In genomic region chr19:8445488-8446001, GRCh38 we compare ENCODE assay signal across 8 cellular contexts. TPM values are rescaled to one million over a fixed set of nuclear protein-coding genes. Genes with fewer than 3 reads are reported as not detected.
A peak's percentile ranks its signal among the peaks of the same experiment; 100 is the strongest.
DNase-seq lines count a peak whose midpoint lies in the region; ATAC-seq and TF ChIP-seq lines count a peak whose summit lies in the region.

No MANE protein-coding gene starts in this region.

- H3K4me1 Mint-ChIP-seq in CD8-positive, alpha-beta T cell (ENCODE audit: low read depth), result peaks cover 46% of the 10 kb centered on the region
- H3K4me1 Mint-ChIP-seq in WTC11, result peaks cover 57% of the 10 kb centered on the region
- peaks cover 31% of the 10 kb centered on the region for H3K4me1 Mint-ChIP-seq in memory B cell

- H3K27me3 ChIP-seq in CD8-positive, alpha-beta T cell (ENCODE audit: insufficient read depth, low read length), result no peaks in the 10 kb centered on the region

- peak overlapping the region; percentile 92 for H3K27ac Mint-ChIP-seq in CD8-positive, alpha-beta T cell
- H3K27ac Mint-ChIP-seq in WTC11 (peak overlapping the region; percentile 97), memory B cell (peak overlapping the region; percentile 94)

- peak in 6 of 7 experiments; percentile 15 to 55 (median 38) for DNase-seq in CD8-positive, alpha-beta T cell
- no peak for DNase-seq in Jurkat, Clone E6-1 (ENCODE audit: low read depth, low spot score)
- DNase-seq in WTC11 (ENCODE audit: low spot score), result peak; percentile 50
- DNase-seq in dermis blood vessel endothelial cell, result peak; percentile 70
- DNase-seq in memory B cell (ENCODE audit: low spot score in 2 of 2), result peak; percentile 15 to 31
- DNase-seq in stimulated activated CD8-positive, alpha-beta memory T cell treated with anti-CD3 and anti-CD28 coated beads, Interleukin-7, amount 100 ng/mL, for 48 hours (ENCODE audit: extremely low read depth in 1 of 2, low read depth in 1 of 2), result peak; percentile 17 to 29
- no peak for DNase-seq in dedifferentiated amniotic fluid mesenchymal stem cell (ENCODE audit: extremely low spot score)

- CTCF ChIA-PET in CD8-positive, alpha-beta T cell (lab: Charles Lee), result no interaction called here
- CTCF ChIA-PET in WTC11 (lab: Charles Lee), result interaction anchor here (1.0 to 4.9 kb wide), 3 partner anchors 32 to 110 kb away, joined by 3 to 38 read pairs (median 27); partner anchors contain the start of gene MARCHF2

- no peaks in the 10 kb centered on the region for H3K9me3 Mint-ChIP-seq in CD8-positive, alpha-beta T cell
- H3K9me3 Mint-ChIP-seq in WTC11 (no peaks in the 10 kb centered on the region), memory B cell (no peaks in the 10 kb centered on the region)

- H3K4me3 ChIP-seq in CD8-positive, alpha-beta T cell (ENCODE audit: low read depth, low read length), result peak overlapping the region; percentile 69
- H3K4me3 ChIP-seq in Jurkat, Clone E6-1 (ENCODE audit: low read length), result peak overlapping the region; percentile 89

- peaks cover 4% of the 10 kb centered on the region for H3K36me3 ChIP-seq in CD8-positive, alpha-beta T cell (ENCODE audit: insufficient read depth, low read length)

- peaks cover 38% of the 10 kb centered on the region for H3K4me1 ChIP-seq in CD8-positive, alpha-beta T cell (ENCODE audit: insufficient read depth, low read length)

- no peaks in the 10 kb centered on the region for H3K27me3 Mint-ChIP-seq in CD8-positive, alpha-beta T cell (ENCODE audit: low read depth)
- H3K27me3 Mint-ChIP-seq in WTC11 (ENCODE audit: low read depth) (no peaks in the 10 kb centered on the region), memory B cell (no peaks in the 10 kb centered on the region)

- no peak for TF ChIP-seq CTCF in CD8-positive, alpha-beta T cell (IDR thresholded peaks at IDR 0.05)
- no peak for TF ChIP-seq CTCF in WTC11 (IDR thresholded peaks at IDR 0.05)

- H3K36me3 Mint-ChIP-seq in CD8-positive, alpha-beta T cell, result peaks cover 38% of the 10 kb centered on the region
- H3K36me3 Mint-ChIP-seq in WTC11 (peaks cover 17% of the 10 kb centered on the region), memory B cell (peaks cover 10% of the 10 kb centered on the region)

- peak overlapping the region; percentile 96 for H3K27ac ChIP-seq in CD8-positive, alpha-beta T cell (ENCODE audit: low read depth, low read length)

- peak; percentile 9 for ATAC-seq in CD8-positive, alpha-beta T cell
- ATAC-seq in GM21381 (IDR thresholded peaks at IDR 0.05; ENCODE audit: unreplicated experiment), result peak; percentile 12
- no peak for ATAC-seq in WTC11
- ATAC-seq in memory B cell (ENCODE audit: low read depth), result peak; percentile 5

- intact Hi-C loops in CD8-positive, alpha-beta T cell (cut with DNase I, micrococcal nuclease), result loop anchor here (2.0 to 10.0 kb wide), 2 partner anchors 387 to 989 kb away; partner anchors contain the start of genes MBD3L1 (in 1 of the 2), ZNF266 (in 1 of the 2) and ZNF558 (in 1 of the 2)

- POLR2A ChIA-PET in CD8-positive, alpha-beta T cell (lab: Charles Lee), result interaction anchor here (0.6 to 2.6 kb wide), 7 partner anchors 12 to 84 kb away, joined by 3 to 11 read pairs (median 4); partner anchors contain the start of genes MARCHF2 and ZNF414
- POLR2A ChIA-PET in WTC11 (lab: Charles Lee), result interaction anchor here (0.6 to 0.8 kb wide), 3 partner anchors 22 to 135 kb away, joined by 3 to 6 read pairs (median 3); no protein-coding TSS in a partner anchor

- H3K4me3 Mint-ChIP-seq in CD8-positive, alpha-beta T cell, result peak overlapping the region; percentile 97
- peak overlapping the region; percentile 84 for H3K4me3 Mint-ChIP-seq in WTC11
- H3K4me3 Mint-ChIP-seq in memory B cell, result peak overlapping the region; percentile 91

- no peaks in the 10 kb centered on the region for H3K9me3 ChIP-seq in CD8-positive, alpha-beta T cell (ENCODE audit: low read length)

TF ChIP-seq in WTC11, 78 proteins besides CTCF, POLR2A, EP300 and RAD21 (continues in another document):
- 0 out of 2 replicates have a peak, but pooled peaks have one; percentile 6 for TF ChIP-seq E2F5 (CRISPR knock-in tag; IDR thresholded peaks at IDR 0.05)
- 0 out of 2 replicates have a peak, but pooled peaks have one; percentile 9 for TF ChIP-seq FOXP4 (CRISPR knock-in tag; IDR thresholded peaks at IDR 0.05)
- no peak; the same call in 1 of the 2 replicates for TF ChIP-seq ZNF317 (CRISPR knock-in tag; IDR thresholded peaks at IDR 0.05; ENCODE audit: borderline replicate concordance, low read depth)
- no peak for TF ChIP-seq FOXJ3 (CRISPR knock-in tag; IDR thresholded peaks at IDR 0.05; ENCODE audit: borderline replicate concordance)
- TF ChIP-seq ATF3 (CRISPR knock-in tag; conservative IDR thresholded peaks at IDR 0.05), result no peak
- TF ChIP-seq NR3C1 (CRISPR knock-in tag; conservative IDR thresholded peaks at IDR 0.05; ENCODE audit: low read depth), result no peak
- 0 out of 2 replicates have a peak, but pooled peaks have one; percentile 17 for TF ChIP-seq ZNF281 (CRISPR knock-in tag; IDR thresholded peaks at IDR 0.05)
- no peak for TF ChIP-seq SMAD4 (CRISPR knock-in tag; IDR thresholded peaks at IDR 0.05)
- TF ChIP-seq MXD4 (CRISPR knock-in tag; IDR thresholded peaks at IDR 0.05; ENCODE audit: borderline replicate concordance), result no peak
- TF ChIP-seq ETV6 (CRISPR knock-in tag; IDR thresholded peaks at IDR 0.05), result 0 out of 2 replicates have a peak, but pooled peaks have one; percentile 2
- TF ChIP-seq NR2C2 (CRISPR knock-in tag; IDR thresholded peaks at IDR 0.05), result 0 out of 2 replicates have a peak, but pooled peaks have one; percentile 16

RNA-seq across cellular contexts. Expression of gene HNRNPM, which starts 0.8 kb away (rescaled TPM):
- 100 to 1,000 TPM; 268 to 278 TPM for total RNA-seq in CD8-positive, alpha-beta T cell
- 416 TPM for polyA plus RNA-seq in Jurkat, Clone E6-1 (2012; ENCODE audit: insufficient read depth, insufficient read length)
- total RNA-seq in WTC11 (2021) (309 to 416 TPM (median 343 TPM) in 3 replicates), dermis blood vessel endothelial cell (58.7 and 126 TPM in 2 replicates)

RNA-seq across cellular contexts. Expression of gene MARCHF2, which starts 32.4 kb away (rescaled TPM):
- total RNA-seq in CD8-positive, alpha-beta T cell, result 10 to 100 TPM; 14.5 to 17.5 TPM
- polyA plus RNA-seq in Jurkat, Clone E6-1 (2012; ENCODE audit: insufficient read depth, insufficient read length), result 9.8 TPM
- 20.2 to 30.4 TPM (median 27.5 TPM) in 3 replicates for total RNA-seq in WTC11 (2021)
- 165 and 247 TPM in 2 replicates for total RNA-seq in dermis blood vessel endothelial cell

RNA-seq across cellular contexts. Expression of gene RAB11B, which starts 55.4 kb away (rescaled TPM):
- 10 to 100 TPM; 60.2 to 61.4 TPM for total RNA-seq in CD8-positive, alpha-beta T cell
- polyA plus RNA-seq in Jurkat, Clone E6-1 (2012; ENCODE audit: insufficient read depth, insufficient read length), result 102 TPM
- total RNA-seq in WTC11 (2021) (108 to 127 TPM (median 120 TPM) in 3 replicates), dermis blood vessel endothelial cell (34.5 and 124 TPM in 2 replicates)

RNA-seq across cellular contexts. Expression of gene PRAM1, which starts 56.9 kb away (rescaled TPM):
- total RNA-seq in CD8-positive, alpha-beta T cell, result 1 to 10 TPM; 1.8 to 1.9 TPM
- 0.85 TPM for polyA plus RNA-seq in Jurkat, Clone E6-1 (2012; ENCODE audit: insufficient read depth, insufficient read length)
- total RNA-seq in WTC11 (2021) (0.46 to 1.1 TPM (median 0.66 TPM) in 3 replicates), dermis blood vessel endothelial cell (not detected in 2 replicates)

Comparison
In these comparisons a context has a peak if more than half of its experiments do, and no peak if none do; other contexts are left out.
1. DNase-seq: peak in CD8-positive, alpha-beta T cell (6 of 7), WTC11 (single experiment), dermis blood vessel endothelial cell (single experiment), memory B cell (2 of 2) and stimulated activated CD8-positive, alpha-beta memory T cell treated with anti-CD3 and anti-CD28 coated beads, Interleukin-7, amount 100 ng/mL, for 48 hours (2 of 2); none in Jurkat, Clone E6-1 (single experiment) and dedifferentiated amniotic fluid mesenchymal stem cell (single experiment).
2. Peak in every context shown above with its lines, with median percentiles within 50 percentile points of each other: H3K27ac Mint-ChIP-seq and H3K4me3 Mint-ChIP-seq.